Comparison of ENCODE assay signal across 13 cellular contexts in the genomic region with DNA sequence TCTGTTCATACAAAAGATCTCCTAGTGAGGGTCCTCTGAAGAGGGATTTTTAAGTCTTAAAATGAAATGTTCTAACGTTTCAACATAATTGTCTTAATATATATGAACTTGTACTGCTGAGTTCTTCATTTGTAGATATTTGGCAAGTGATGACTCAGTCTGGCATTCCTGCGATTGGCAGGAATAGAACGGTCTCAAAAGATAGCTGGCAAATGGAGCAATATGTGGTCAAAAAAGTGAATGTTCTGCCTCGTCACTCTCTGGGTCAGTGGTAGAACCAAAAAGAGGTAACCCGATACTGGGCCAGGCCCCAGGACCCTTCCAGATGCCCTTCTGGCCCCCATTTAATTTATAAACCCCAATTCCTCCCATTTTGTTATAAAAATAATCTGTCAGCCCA. TPM values are rescaled to one million over a fixed set of nuclear protein-coding genes. Genes with fewer than 3 reads are reported as not detected.
A peak's percentile ranks its signal among the peaks of the same experiment; 100 is the strongest.
DNase-seq lines count a peak whose midpoint lies in the region; ATAC-seq and TF ChIP-seq lines count a peak whose summit lies in the region.
"Had no signal": no experiment of that assay in that cellular context is flagged by ENCODE, and none has a peak within 500 bp of the region (broad histone marks: within the 10 kb centered on the region; RNA-seq: fewer than 3 reads in every experiment).

No MANE protein-coding gene starts in this region.

- H3K4me3 Mint-ChIP-seq in activated CD4-positive, alpha-beta T cell treated with anti-CD3 and anti-CD28 coated beads for 36 hours, result no peak overlapping the region
- H3K4me3 Mint-ChIP-seq in immature natural killer cell, result no peak overlapping the region
- H3K4me3 Mint-ChIP-seq: natural killer cell treated with Interleukin-12 subunit alpha and Interleukin-12 subunit beta and Interleukin-15 and Interleukin-18, amount 100 ng/mL, for 72 hours; stimulated activated memory B cell treated with anti-CD40 and anti-IgM and Interleukin-4, amounts not matched to agents 10 μg/mL and 1 μg/mL and 100 μg/mL, for 72 hours had no signal

- no peak for TF ChIP-seq EP300 in SK-N-SH (IDR thresholded peaks at IDR 0.05; ENCODE audit: borderline replicate concordance in 1 of 2, low read depth in 1 of 2, low read length in 1 of 2)

- H3K27me3 ChIP-seq in SK-N-SH (ENCODE audit: insufficient read depth) (no peaks in the 10 kb centered on the region), subcutaneous abdominal adipose tissue (ENCODE audit: control insufficient read depth in 5 of 5, insufficient read depth in 4 of 5, low read length in 5 of 5) (no peaks in the 10 kb centered on the region)

- H3K36me3 Mint-ChIP-seq in activated CD4-positive, alpha-beta T cell treated with anti-CD3 and anti-CD28 coated beads for 36 hours (ENCODE audit: low read depth), result no peaks in the 10 kb centered on the region
- no peaks in the 10 kb centered on the region for H3K36me3 Mint-ChIP-seq in immature natural killer cell
- H3K36me3 Mint-ChIP-seq: natural killer cell treated with Interleukin-12 subunit alpha and Interleukin-12 subunit beta and Interleukin-15 and Interleukin-18, amount 100 ng/mL, for 72 hours; stimulated activated memory B cell treated with anti-CD40 and anti-IgM and Interleukin-4, amounts not matched to agents 10 μg/mL and 1 μg/mL and 100 μg/mL, for 72 hours had no signal

- CTCF ChIA-PET in SK-N-SH (lab: Yijun Ruan, JAX), result interaction anchor here (1.5 kb wide), 1 partner anchor 11 kb away, joined by 3 read pairs; no protein-coding TSS in a partner anchor
- CTCF ChIA-PET in activated CD4-positive, alpha-beta T cell treated with anti-CD3 and anti-CD28 coated beads for 36 hours (lab: Charles Lee), result no interaction called here

- no peaks in the 10 kb centered on the region for H3K36me3 ChIP-seq in SK-N-SH (replicated peaks in 1 of 2; ENCODE audit: control insufficient read depth in 1 of 2, insufficient read depth in 2 of 2, low read length in 1 of 2)
- no peaks in the 10 kb centered on the region for H3K36me3 ChIP-seq in subcutaneous abdominal adipose tissue (ENCODE audit: control insufficient read depth in 5 of 5, insufficient read depth in 5 of 5, low read length in 5 of 5)

- H3K4me1 ChIP-seq in SK-N-SH (ENCODE audit: control insufficient read depth in 1 of 2, insufficient read depth in 2 of 2, low read depth in 1 of 2, low read length in 1 of 2) (peaks cover 0 to 8% of the 10 kb centered on the region in 2 experiments; a peak in 1 of 4 replicates), subcutaneous abdominal adipose tissue (ENCODE audit: control insufficient read depth in 5 of 5, insufficient read depth in 5 of 5, low read length in 5 of 5) (peaks cover 0 to 48% (median 28%) of the 10 kb centered on the region in 5 donors)

- 55% methylated on average over 5 of the region's 5 CpGs for WGBS in SK-N-SH (ENCODE audit: low lambda C conversion rate)

- peaks cover 20% of the 10 kb centered on the region for H3F3A ChIP-seq in SK-N-SH (replicated peaks; ENCODE audit: insufficient read depth)

- no peaks in the 10 kb centered on the region for H3K9me2 ChIP-seq in SK-N-SH

- DNase-seq in HS-5 (ENCODE audit: low read depth) (peak; percentile 74), SK-N-SH (no peak), fibroblast of mammary gland (ENCODE audit: low read depth) (peak; percentile 84), immature natural killer cell (no peak)
- DNase-seq in activated CD4-positive, alpha-beta T cell treated with anti-CD3 and anti-CD28 coated beads for 36 hours, result no peak
- no peak for DNase-seq in activated CD4-positive, CD25-positive, alpha-beta regulatory T cell treated with anti-CD3 and anti-CD28 coated beads, Interleukin-2, amount 50 U/mL, for 72 hours
- DNase-seq: activated naive CD4-positive, alpha-beta T cell treated with Interleukin-2 at 50 U/mL for 16 hours; stimulated activated CD4-positive, alpha-beta T cell treated with anti-CD3 and anti-CD28 coated beads, Interleukin-15, amount 100 ng/mL, for 24 hours had no signal

- TF ChIP-seq CTCF in SK-N-SH (IDR thresholded peaks at IDR 0.05), result no peak
- no peak for TF ChIP-seq CTCF in fibroblast of mammary gland (conservative IDR thresholded peaks at IDR 0.05; ENCODE audit: control insufficient read depth, insufficient read depth, low read depth, low read length)

- peak overlapping the region in 1 of 2 experiments; percentile 8; a peak in 1 of 4 replicates for H3K27ac ChIP-seq in SK-N-SH (ENCODE audit: low read depth in 2 of 2, low read length in 1 of 2)
- H3K27ac ChIP-seq in subcutaneous abdominal adipose tissue (ENCODE audit: low read depth, low read length), result peak overlapping the region; percentile 40

- intact Hi-C loops in activated CD4-positive, alpha-beta T cell treated with anti-CD3 and anti-CD28 coated beads for 36 hours (cut with DNase I, micrococcal nuclease), result no loop called here

- H3K79me2 ChIP-seq in SK-N-SH (ENCODE audit: insufficient read depth), result no peaks in the 10 kb centered on the region

- no peaks in the 10 kb centered on the region for H4K20me1 ChIP-seq in SK-N-SH (ENCODE audit: insufficient read depth)

- H3K27me3 Mint-ChIP-seq in activated CD4-positive, alpha-beta T cell treated with anti-CD3 and anti-CD28 coated beads for 36 hours, result peaks cover 23% of the 10 kb centered on the region
- H3K27me3 Mint-ChIP-seq in immature natural killer cell (ENCODE audit: low read depth in 3 of 3), result peaks cover 2 to 4% (median 2%) of the 10 kb centered on the region in 3 donors

- H3K9ac ChIP-seq in SK-N-SH, result no peak overlapping the region
- H3K9ac ChIP-seq in subcutaneous abdominal adipose tissue (ENCODE audit: low read length in 5 of 5), result peak overlapping the region in 2 of 5 donors; percentile 12 to 49

- H3K4me2 ChIP-seq in SK-N-SH, result no peak overlapping the region

- no peaks in the 10 kb centered on the region for H3K9me3 Mint-ChIP-seq in activated CD4-positive, alpha-beta T cell treated with anti-CD3 and anti-CD28 coated beads for 36 hours (ENCODE audit: low read depth)
- peaks cover 0 to 2% (median 0%) of the 10 kb centered on the region in 6 donors for H3K9me3 Mint-ChIP-seq in immature natural killer cell
- H3K9me3 Mint-ChIP-seq: natural killer cell treated with Interleukin-12 subunit alpha and Interleukin-12 subunit beta and Interleukin-15 and Interleukin-18, amount 100 ng/mL, for 72 hours; stimulated activated memory B cell treated with anti-CD40 and anti-IgM and Interleukin-4, amounts not matched to agents 10 μg/mL and 1 μg/mL and 100 μg/mL, for 72 hours had no signal

- H3K4me3 ChIP-seq in SK-N-SH (ENCODE audit: low read depth in 2 of 2, low read length in 1 of 2) (no peak overlapping the region), fibroblast of mammary gland (ENCODE audit: control insufficient read depth, low read depth, low read length) (no peak overlapping the region), subcutaneous abdominal adipose tissue (ENCODE audit: low read depth in 1 of 5, low read length in 5 of 5) (no peak overlapping the region)

- no peak for TF ChIP-seq RAD21 in SK-N-SH (IDR thresholded peaks at IDR 0.05; ENCODE audit: low read length)

- H3K27ac Mint-ChIP-seq in activated CD4-positive, alpha-beta T cell treated with anti-CD3 and anti-CD28 coated beads for 36 hours, result no peak overlapping the region
- H3K27ac Mint-ChIP-seq in immature natural killer cell, result no peak overlapping the region
- H3K27ac Mint-ChIP-seq: natural killer cell treated with Interleukin-12 subunit alpha and Interleukin-12 subunit beta and Interleukin-15 and Interleukin-18, amount 100 ng/mL, for 72 hours; stimulated activated memory B cell treated with anti-CD40 and anti-IgM and Interleukin-4, amounts not matched to agents 10 μg/mL and 1 μg/mL and 100 μg/mL, for 72 hours had no signal

- H3K9me3 ChIP-seq in SK-N-SH (no peaks in the 10 kb centered on the region), subcutaneous abdominal adipose tissue (ENCODE audit: control insufficient read depth in 5 of 5, low read length in 5 of 5) (no peaks in the 10 kb centered on the region)

- H2AFZ ChIP-seq in SK-N-SH (ENCODE audit: low read depth), result no peak overlapping the region

- POLR2A ChIA-PET in SK-N-SH (lab: Yijun Ruan, JAX), result no interaction called here
- POLR2A ChIA-PET in activated CD4-positive, alpha-beta T cell treated with anti-CD3 and anti-CD28 coated beads for 36 hours (lab: Charles Lee), result no interaction called here

- peaks cover 5% of the 10 kb centered on the region for H3K4me1 Mint-ChIP-seq in activated CD4-positive, alpha-beta T cell treated with anti-CD3 and anti-CD28 coated beads for 36 hours
- no peaks in the 10 kb centered on the region for H3K4me1 Mint-ChIP-seq in immature natural killer cell

- no peak for ATAC-seq in activated CD4-positive, alpha-beta T cell treated with anti-CD3 and anti-CD28 coated beads for 36 hours
- no peak for ATAC-seq in GM18519 (IDR thresholded peaks at IDR 0.05; ENCODE audit: low FRiP score, unreplicated experiment)
- ATAC-seq: activated CD4-positive, CD25-positive, alpha-beta regulatory T cell treated with anti-CD3 and anti-CD28 coated beads, Interleukin-2, amount 50 U/mL, for 24 hours; natural killer cell treated with Interleukin-12 subunit alpha and Interleukin-12 subunit beta and Interleukin-15 and Interleukin-18, amount 100 ng/mL, for 72 hours; stimulated activated memory B cell treated with anti-CD40 and anti-IgM and Interleukin-4, amounts not matched to agents 10 μg/mL and 1 μg/mL and 100 μg/mL, for 72 hours had no signal

TF ChIP-seq in SK-N-SH, 30 proteins besides CTCF, POLR2A, EP300 and RAD21 (continues in another document):
- TF ChIP-seq JUND (IDR thresholded peaks at IDR 0.05) (peak; percentile 49), RXRA (IDR thresholded peaks at IDR 0.05; ENCODE audit: borderline replicate concordance, low read depth) (no peak), CHD2 (IDR thresholded peaks at IDR 0.05; ENCODE audit: low read length, partially characterized antibody) (no peak), TAF1 (IDR thresholded peaks at IDR 0.05; ENCODE audit: borderline replicate concordance, low read depth, low read length) (no peak)

RNA-seq across cellular contexts. Expression of gene ZNF366, which starts 39.2 kb away (rescaled TPM):
- polyA plus RNA-seq in SK-N-SH (2012; rRNA removed) (not detected in 2 replicates), immature natural killer cell (under 1 TPM in 2 of 3 donors, not detected in 1; 0.09 to 0.62 TPM)
- not detected in 2 replicates for polyA plus RNA-seq in SK-N-SH (2012; cell fraction: cytosol; rRNA removed)
- polyA plus RNA-seq in SK-N-SH (2012; cell fraction: nucleus; rRNA removed), result not detected in 2 replicates
- total RNA-seq in activated CD4-positive, alpha-beta T cell treated with anti-CD3 and anti-CD28 coated beads for 36 hours, result not detected
- total RNA-seq: natural killer cell treated with Interleukin-12 subunit alpha and Interleukin-12 subunit beta and Interleukin-15 and Interleukin-18, amount 100 ng/mL, for 72 hours had no signal

Comparison
In these comparisons a context has a peak if more than half of its experiments do, and no peak if none do; other contexts are left out.
1. DNase-seq: peak in HS-5 (single experiment) and fibroblast of mammary gland (single experiment); none in SK-N-SH (single experiment), activated CD4-positive, alpha-beta T cell treated with anti-CD3 and anti-CD28 coated beads for 36 hours (single experiment), immature natural killer cell (0 of 3) and activated CD4-positive, CD25-positive, alpha-beta regulatory T cell treated with anti-CD3 and anti-CD28 coated beads, Interleukin-2, amount 50 U/mL, for 72 hours (single experiment).